29 cellular contexts compared by ENCODE assay signal in the genomic region with DNA sequence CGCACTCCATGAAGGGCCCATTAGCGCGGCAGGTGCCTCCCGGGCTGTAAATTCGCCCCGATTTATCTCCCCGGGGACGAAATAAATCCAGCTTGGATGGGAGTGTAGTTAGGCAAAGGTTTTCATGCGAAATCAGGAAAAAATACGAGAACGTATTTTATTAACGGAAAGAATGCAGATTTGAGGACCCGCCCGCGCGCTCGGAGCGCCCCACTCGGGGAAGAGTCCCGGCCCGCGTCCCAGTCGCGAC. TPM values are rescaled to one million over a fixed set of nuclear protein-coding genes. Genes with fewer than 3 reads are reported as not detected.
DNase-seq lines count a peak whose midpoint lies in the region; ATAC-seq, FAIRE-seq and TF ChIP-seq lines count a peak whose summit lies in the region.
"Had no signal": no experiment of that assay in that cellular context is flagged by ENCODE, and none has a peak within 500 bp of the region (broad histone marks: within the 10 kb centered on the region; RNA-seq: fewer than 3 reads in every experiment).

No MANE protein-coding gene starts in this region.

- H3K27ac ChIP-seq in HUES6 (ENCODE audit: low read depth, low read length) (no peak overlapping the region), caudate nucleus (ENCODE audit: low read depth, low read length) (peak overlapping the region; percentile 62), substantia nigra (ENCODE audit: low read depth, low read length, poor library complexity, severe bottlenecking) (peak overlapping the region; percentile 81)
- H3K27ac ChIP-seq: heart left ventricle, tibial artery had no signal

- peaks cover 22% of the 10 kb centered on the region for H3K36me3 Mint-ChIP-seq in mesothelial cell of epicardium
- H3K36me3 Mint-ChIP-seq: IgD-negative memory B cell had no signal

- H3K4me3 Mint-ChIP-seq in mesothelial cell of epicardium = peak overlapping the region; percentile 15
- H3K4me3 Mint-ChIP-seq: activated B cell treated with CpG ODN at 0.5 μM for 24 hours; activated naive CD4-positive, alpha-beta T cell treated with anti-CD3 and anti-CD28 coated beads, Interleukin-2, amount 50 U/mL, for 24 hours; activated T-helper 17 cell treated with anti-CD3 and anti-CD28 coated beads, Interleukin-2, amount 50 U/mL, for 72 hours; CD4-positive, alpha-beta T cell; stimulated activated memory B cell treated with anti-CD40 and anti-IgM and Interleukin-4, amounts not matched to agents 10 μg/mL and 1 μg/mL and 100 μg/mL, for 72 hours had no signal

- ATAC-seq in HG03097 (IDR thresholded peaks at IDR 0.05; ENCODE audit: low FRiP score, unreplicated experiment) (no peak), HG02852 (IDR thresholded peaks at IDR 0.05; ENCODE audit: unreplicated experiment) (no peak)
- ATAC-seq: activated T-helper 17 cell treated with anti-CD3 and anti-CD28 coated beads, Interleukin-2, amount 50 U/mL, for 72 hours; heart left ventricle; stimulated activated memory B cell treated with anti-CD40 and anti-IgM and Interleukin-4, amounts not matched to agents 10 μg/mL and 1 μg/mL and 100 μg/mL, for 72 hours had no signal

- H3K27me3 Mint-ChIP-seq in mesothelial cell of epicardium (ENCODE audit: low read depth) = peaks cover 74% of the 10 kb centered on the region

- no peaks in the 10 kb centered on the region for H3K9me3 Mint-ChIP-seq in mesothelial cell of epicardium
- H3K9me3 Mint-ChIP-seq: activated B cell treated with CpG ODN at 0.5 μM for 24 hours; activated naive CD4-positive, alpha-beta T cell treated with anti-CD3 and anti-CD28 coated beads, Interleukin-2, amount 50 U/mL, for 24 hours; activated T-helper 17 cell treated with anti-CD3 and anti-CD28 coated beads, Interleukin-2, amount 50 U/mL, for 72 hours; CD4-positive, alpha-beta T cell; stimulated activated memory B cell treated with anti-CD40 and anti-IgM and Interleukin-4, amounts not matched to agents 10 μg/mL and 1 μg/mL and 100 μg/mL, for 72 hours had no signal

- TF ChIP-seq CTCF in mesothelial cell of epicardium (IDR thresholded peaks at IDR 0.05; ENCODE audit: unreplicated experiment) = no peak

- H3K27ac Mint-ChIP-seq in mesothelial cell of epicardium = no peak overlapping the region
- H3K27ac Mint-ChIP-seq: activated B cell treated with CpG ODN at 0.5 μM for 24 hours; activated naive CD4-positive, alpha-beta T cell treated with anti-CD3 and anti-CD28 coated beads, Interleukin-2, amount 50 U/mL, for 24 hours; activated T-helper 17 cell treated with anti-CD3 and anti-CD28 coated beads, Interleukin-2, amount 50 U/mL, for 72 hours; CD4-positive, alpha-beta T cell; IgD-negative memory B cell; stimulated activated memory B cell treated with anti-CD40 and anti-IgM and Interleukin-4, amounts not matched to agents 10 μg/mL and 1 μg/mL and 100 μg/mL, for 72 hours had no signal

- FAIRE-seq in GM19239 (lab: Jason Lieb, UNC) = no peak

- H3K27me3 ChIP-seq in HUES6 (ENCODE audit: control insufficient read depth, insufficient read depth, low read length) = peaks cover 96% of the 10 kb centered on the region

- DNase-seq in caudate nucleus (lab: John Stamatoyannopoulos, UW) (peak in 7 of 61 donors; percentile 20 to 52 (median 44)), mesothelial cell of epicardium (ENCODE audit: low spot score in 2 of 2, unreplicated experiment in 2 of 2) (no peak), substantia nigra (lab: John Stamatoyannopoulos, UW) (peak in 8 of 49 donors; percentile 3 to 29 (median 21)), GM19239 (ENCODE audit: insufficient read length, low spot score) (no peak)
- DNase-seq: activated B cell treated with CpG ODN at 0.5 μM for 24 hours; activated CD8-positive, alpha-beta memory T cell treated with anti-CD3 and anti-CD28 coated beads, Interleukin-2, amount 50 U/mL, for 48 hours; aorta; CD4-positive, alpha-beta T cell; cerebellar nuclear complex; heart left ventricle; NCI-H1105; NCI-H1930; NCI-H345; NCI-H774; SHP77; stimulated activated CD4-positive, alpha-beta T cell treated with anti-CD3 and anti-CD28 coated beads, Interleukin-2, amount 100 ng/mL, for 48 hours; SW 1271; T1000; tibial artery had no signal

- H3K4me3 ChIP-seq in HUES6 (ENCODE audit: low read depth, low read length) = 0 out of 2 replicates have a peak overlapping the region, but pooled peaks have one; percentile 45
- H3K4me3 ChIP-seq: smooth muscle cell had no signal

- no peak overlapping the region for H3K9ac ChIP-seq in HUES6 (ENCODE audit: low read length)

- H3K36me3 ChIP-seq in HUES6 (ENCODE audit: control insufficient read depth, insufficient read depth, low read length) = no peaks in the 10 kb centered on the region; the same call in 1 of the 2 replicates

- no peaks in the 10 kb centered on the region for H3K4me1 Mint-ChIP-seq in mesothelial cell of epicardium
- H3K4me1 Mint-ChIP-seq: activated naive CD4-positive, alpha-beta T cell treated with anti-CD3 and anti-CD28 coated beads, Interleukin-2, amount 50 U/mL, for 24 hours; activated T-helper 17 cell treated with anti-CD3 and anti-CD28 coated beads, Interleukin-2, amount 50 U/mL, for 72 hours; stimulated activated memory B cell treated with anti-CD40 and anti-IgM and Interleukin-4, amounts not matched to agents 10 μg/mL and 1 μg/mL and 100 μg/mL, for 72 hours had no signal

- H3K9me3 ChIP-seq in HUES6 (ENCODE audit: control insufficient read depth, insufficient read depth, low read depth, low read length) = no peaks in the 10 kb centered on the region
- H3K9me3 ChIP-seq: heart left ventricle had no signal

- peaks cover 12% of the 10 kb centered on the region for H3K4me1 ChIP-seq in HUES6 (ENCODE audit: control insufficient read depth, insufficient read depth, low read length)

RNA-seq across cellular contexts. Expression of gene NKX6-2, which starts 0.3 kb away (rescaled TPM):
- not detected in 3 replicates for total RNA-seq in mesothelial cell of epicardium
- total RNA-seq: activated B cell treated with CpG ODN at 0.5 μM for 24 hours; activated T-helper 17 cell treated with anti-CD3 and anti-CD28 coated beads, Interleukin-2, amount 50 U/mL, for 72 hours; aorta; CD4-positive, alpha-beta T cell; heart left ventricle; lower leg skin; OCI-LY7; smooth muscle cell had no signal
